8 cellular contexts compared by ENCODE assay signal in genomic region chr2:178914259-178914849, GRCh38.
DNase-seq lines count a peak whose midpoint lies in the region; ATAC-seq, FAIRE-seq and TF ChIP-seq lines count a peak whose summit lies in the region.

No MANE protein-coding gene starts in this region.

- no peak overlapping the region for H2AFZ ChIP-seq in endothelial cell of umbilical vein (ENCODE audit: low read depth, low read length)

- H3K27me3 ChIP-seq in endothelial cell of umbilical vein (ENCODE audit: control insufficient read depth in 2 of 2, insufficient read depth in 2 of 2, low read length in 2 of 2) = peaks cover 0 to 10% of the 10 kb centered on the region in 2 experiments

- no TSS peak for BruUV-seq in endothelial cell of umbilical vein (replicated peaks; lab: Mats Ljungman, UMichigan)

- no peaks in the 10 kb centered on the region for H3K9me1 ChIP-seq in endothelial cell of umbilical vein (replicated peaks; ENCODE audit: control insufficient read depth, extremely low read depth, insufficient read depth, low read length)

- TF ChIP-seq POLR2A in endothelial cell of umbilical vein (IDR thresholded peaks at IDR 0.05; ENCODE audit: low read depth, low read length) = no peak

- no peak overlapping the region for H3K9ac ChIP-seq in endothelial cell of umbilical vein (replicated peaks; ENCODE audit: extremely low read depth, insufficient read depth, low read length)

- H3K4me2 ChIP-seq in endothelial cell of umbilical vein (ENCODE audit: insufficient read depth, low read length) = no peak overlapping the region

- TF ChIP-seq CTCF in endothelial cell of umbilical vein (IDR thresholded peaks at IDR 0.05; ENCODE audit: extremely low read depth in 1 of 2, insufficient read depth in 1 of 2, low read depth in 1 of 2, low read length in 2 of 2) = peak; percentile 79 to 88
- peak; percentile 77 for TF ChIP-seq CTCF in mucosa of descending colon (IDR thresholded peaks at IDR 0.05)

- DNase-seq in CMK (ENCODE audit: low read depth) (peak; percentile 35), NOMO-1 (lab: John Stamatoyannopoulos, UW; ENCODE audit: unreplicated experiment in 2 of 2) (peak; percentile 53 to 91), endothelial cell of umbilical vein (ENCODE audit: low read depth, low spot score) (peak; percentile 88), mucosa of descending colon (peak; percentile 52 to 87 (median 76))
- DNase-seq in activated CD8-positive, alpha-beta memory T cell treated with anti-CD3 and anti-CD28 coated beads for 4 hours (ENCODE audit: low read depth in 2 of 2) = peak; percentile 40
- DNase-seq in stimulated activated CD8-positive, alpha-beta memory T cell treated with anti-CD3 and anti-CD28 coated beads, Interleukin-4, amount 100 ng/mL, for 48 hours = peak; percentile 86

- H3K4me3 ChIP-seq in endothelial cell of umbilical vein (replicated peaks in 1 of 3; ENCODE audit: insufficient read depth in 1 of 3, low read depth in 1 of 3, low read length in 3 of 3) (no peak overlapping the region), mucosa of descending colon (no peak overlapping the region)

- H3K27ac ChIP-seq in endothelial cell of umbilical vein (ENCODE audit: insufficient read depth, low read depth, low read length) = no peak overlapping the region

- H3K4me1 ChIP-seq in endothelial cell of umbilical vein (ENCODE audit: control insufficient read depth, extremely low read depth, insufficient read depth, low read length) (peaks cover 2% of the 10 kb centered on the region), mucosa of descending colon (ENCODE audit: low read depth) (no peaks in the 10 kb centered on the region)

- H3K36me3 ChIP-seq in endothelial cell of umbilical vein (ENCODE audit: control insufficient read depth in 2 of 2, extremely low read depth in 1 of 2, insufficient read depth in 2 of 2, low read length in 2 of 2) (no peaks in the 10 kb centered on the region), mucosa of descending colon (ENCODE audit: low read depth) (no peaks in the 10 kb centered on the region)

- CTCF ChIA-PET in endothelial cell of umbilical vein (lab: Charles Lee) = interaction anchor here (1.2 to 6.2 kb wide), 6 partner anchors 9 to 153 kb away, joined by 3 to 94 read pairs (median 6); no protein-coding TSS in a partner anchor

- H3K9me3 ChIP-seq in endothelial cell of umbilical vein (replicated peaks; ENCODE audit: control insufficient read depth, insufficient read depth, low read length) = no peaks in the 10 kb centered on the region
- H3K9me3 ChIP-seq in mucosa of descending colon = no peaks in the 10 kb centered on the region

- POLR2A ChIA-PET in endothelial cell of umbilical vein (lab: Charles Lee) = no interaction called here

- peak; percentile 94 for FAIRE-seq in endothelial cell of umbilical vein (lab: Jason Lieb, UNC)

- dilution Hi-C loops in endothelial cell of umbilical vein (cut with MboI; ENCODE audit: extremely low pct_ligation_motif_present, low sequenced_read_pairs) = loop anchor here (25.0 kb wide), 1 partner anchor 102 kb away; the partner anchor contains the start of gene TTN

- intact Hi-C loops in endothelial cell of umbilical vein (cut with micrococcal nuclease) (loop anchor here (1.0 to 10.0 kb wide), 5 partner anchors 23 to 830 kb away; no protein-coding TSS in a partner anchor), mucosa of descending colon (cut with DNase I, micrococcal nuclease) (loop anchor here (10.0 kb wide), 2 partner anchors 120 to 150 kb away; no protein-coding TSS in a partner anchor)

- H4K20me1 ChIP-seq in endothelial cell of umbilical vein (replicated peaks; ENCODE audit: control insufficient read depth, extremely low read depth, insufficient read depth, low read length) = no peaks in the 10 kb centered on the region

- no peaks in the 10 kb centered on the region for H3K79me2 ChIP-seq in endothelial cell of umbilical vein (ENCODE audit: control insufficient read depth, insufficient read depth, low read length)

- peak; percentile 86 for ATAC-seq in GM19452 (IDR thresholded peaks at IDR 0.05; ENCODE audit: unreplicated experiment)
- ATAC-seq in HG03558 (IDR thresholded peaks at IDR 0.05; ENCODE audit: extremely low read depth, unreplicated experiment) = peak; percentile 93
- ATAC-seq in mucosa of descending colon = peak; percentile 87

TF ChIP-seq in endothelial cell of umbilical vein, 7 proteins besides CTCF, POLR2A, EP300 and RAD21:
- TF ChIP-seq FOS (IDR thresholded peaks at IDR 0.05; ENCODE audit: borderline replicate concordance, insufficient read depth, low read length) = peak; percentile 5
- TF ChIP-seq MAX (IDR thresholded peaks at IDR 0.05; ENCODE audit: insufficient read depth, insufficient read length) = no peak

Comparison
In these comparisons a context has a peak if more than half of its experiments do, and no peak if none do; other contexts are left out.
1. DNase-seq: peak in every context shown above with its lines; median percentile 88 in endothelial cell of umbilical vein; 86 in stimulated activated CD8-positive, alpha-beta memory T cell treated with anti-CD3 and anti-CD28 coated beads, Interleukin-4, amount 100 ng/mL, for 48 hours; 76 in mucosa of descending colon; 72 in NOMO-1; 40 in activated CD8-positive, alpha-beta memory T cell treated with anti-CD3 and anti-CD28 coated beads for 4 hours; 35 in CMK.